1 cellular context compared by ENCODE assay signal in genomic region chr5:60944904-60945759, GRCh38.
TF ChIP-seq lines count a peak whose summit lies in the region.

ERCC8 (minus strand) TSS chr5:60945070; CDS start chr5:60945008, 62 bp downstream.
NDUFAF2 (plus strand) TSS chr5:60945205; CDS start chr5:60945256, 51 bp downstream.

TF ChIP-seq in WTC11, 78 proteins besides CTCF, POLR2A, EP300 and RAD21 (continued from another document):
- TF ChIP-seq ZNF532 (CRISPR knock-in tag; IDR thresholded peaks at IDR 0.05; ENCODE audit: borderline replicate concordance) = no peak; the same call in 1 of the 2 replicates
- TF ChIP-seq RORB (CRISPR knock-in tag; IDR thresholded peaks at IDR 0.05) = no peak
- TF ChIP-seq IRF2 (CRISPR knock-in tag; IDR thresholded peaks at IDR 0.05; ENCODE audit: borderline replicate concordance, low read depth) = no peak
- TF ChIP-seq, protein P1, sequence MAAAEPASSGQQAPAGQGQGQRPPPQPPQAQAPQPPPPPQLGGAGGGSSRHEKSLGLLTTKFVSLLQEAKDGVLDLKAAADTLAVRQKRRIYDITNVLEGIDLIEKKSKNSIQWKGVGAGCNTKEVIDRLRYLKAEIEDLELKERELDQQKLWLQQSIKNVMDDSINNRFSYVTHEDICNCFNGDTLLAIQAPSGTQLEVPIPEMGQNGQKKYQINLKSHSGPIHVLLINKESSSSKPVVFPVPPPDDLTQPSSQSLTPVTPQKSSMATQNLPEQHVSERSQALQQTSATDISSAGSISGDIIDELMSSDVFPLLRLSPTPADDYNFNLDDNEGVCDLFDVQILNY (CRISPR knock-in tag; IDR thresholded peaks at IDR 0.05) = no peak
- TF ChIP-seq PRDM15 (CRISPR knock-in tag; IDR thresholded peaks at IDR 0.05) = peak; percentile 41; the same call in 1 of the 2 replicates
- TF ChIP-seq ESRRA (CRISPR knock-in tag; IDR thresholded peaks at IDR 0.05; ENCODE audit: borderline replicate concordance) = peak; percentile 62; the same call in 1 of the 2 replicates
- no peak for TF ChIP-seq SOX15 (CRISPR knock-in tag; IDR thresholded peaks at IDR 0.05)
- TF ChIP-seq CREB1 (CRISPR knock-in tag; IDR thresholded peaks at IDR 0.05) = no peak
- TF ChIP-seq ZNF317 (CRISPR knock-in tag; IDR thresholded peaks at IDR 0.05; ENCODE audit: borderline replicate concordance, low read depth) = no peak
- peak; percentile 60; the same call in 1 of the 2 replicates for TF ChIP-seq SMAD3 (CRISPR knock-in tag; IDR thresholded peaks at IDR 0.05; ENCODE audit: borderline replicate concordance)
- TF ChIP-seq KAT7 (CRISPR knock-in tag; IDR thresholded peaks at IDR 0.05; ENCODE audit: borderline replicate concordance) = peak; percentile 53; the same call in 1 of the 2 replicates
- TF ChIP-seq SP1 (CRISPR knock-in tag; conservative IDR thresholded peaks at IDR 0.05) = peak; percentile 82
- no peak for TF ChIP-seq ZSCAN18 (CRISPR knock-in tag; IDR thresholded peaks at IDR 0.05)
- no peak for TF ChIP-seq GTF2I (CRISPR knock-in tag; conservative IDR thresholded peaks at IDR 0.05)
- no peak for TF ChIP-seq ZNF396 (CRISPR knock-in tag; IDR thresholded peaks at IDR 0.05; ENCODE audit: borderline replicate concordance)
